In the genomic region with DNA sequence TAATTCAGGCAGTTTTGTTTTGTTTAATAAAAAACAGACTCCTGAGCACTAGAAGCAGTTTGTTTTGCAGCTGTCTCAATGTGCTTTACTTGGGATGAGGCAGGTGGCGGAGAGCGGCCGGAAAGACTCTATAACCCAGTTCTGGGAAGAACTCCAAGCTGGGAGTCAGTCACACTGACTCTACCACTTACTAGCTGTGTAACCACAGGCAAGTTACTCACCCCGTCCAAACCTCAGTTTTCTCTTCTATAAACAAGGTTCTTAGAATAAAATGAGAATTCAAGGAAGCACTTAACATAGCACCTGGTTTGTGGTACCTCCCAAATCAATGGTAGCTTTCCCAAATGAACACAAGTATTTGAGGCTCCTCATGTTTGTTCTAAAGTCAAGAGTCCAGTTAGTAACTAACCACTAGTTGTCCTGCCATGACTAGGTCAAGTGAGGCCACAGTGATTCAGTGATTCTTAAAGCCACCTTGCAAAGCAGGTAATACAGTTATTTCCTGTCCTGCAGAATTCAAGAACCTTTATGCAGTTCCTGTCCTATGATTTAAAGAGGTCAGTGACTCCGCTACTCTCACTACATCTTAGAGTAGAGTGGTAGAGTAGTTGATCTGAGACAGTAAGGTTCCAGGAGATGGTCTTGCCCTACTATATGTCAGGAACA, we compare ENCODE assay signal across 1 cellular context.
TF ChIP-seq lines count a peak whose summit lies in the region.

No MANE protein-coding gene starts in this region.

TF ChIP-seq in IMR-90, 13 proteins besides CTCF, POLR2A, EP300 and RAD21:
- TF ChIP-seq MAFK (IDR thresholded peaks at IDR 0.05; ENCODE audit: low read depth, low read length) (no peak), FOS (IDR thresholded peaks at IDR 0.05; ENCODE audit: low read depth, low read length) (no peak), MXI1 (IDR thresholded peaks at IDR 0.05; ENCODE audit: borderline replicate concordance, low read depth, low read length) (no peak), NFE2L2 (IDR thresholded peaks at IDR 0.05; ENCODE audit: low read depth, low read length) (no peak), RFX5 (IDR thresholded peaks at IDR 0.05; ENCODE audit: low read depth, low read length) (no peak), SMC3 (IDR thresholded peaks at IDR 0.05; ENCODE audit: low read depth, low read length) (no peak), RCOR1 (IDR thresholded peaks at IDR 0.05; ENCODE audit: insufficient replicate concordance, low read length) (no peak), BHLHE40 (IDR thresholded peaks at IDR 0.05; ENCODE audit: low read depth, low read length) (no peak), MAZ (IDR thresholded peaks at IDR 0.05; ENCODE audit: borderline replicate concordance, low read depth, low read length) (no peak), USF2 (IDR thresholded peaks at IDR 0.05; ENCODE audit: low read depth, low read length) (no peak)
- TF ChIP-seq, protein P1, sequence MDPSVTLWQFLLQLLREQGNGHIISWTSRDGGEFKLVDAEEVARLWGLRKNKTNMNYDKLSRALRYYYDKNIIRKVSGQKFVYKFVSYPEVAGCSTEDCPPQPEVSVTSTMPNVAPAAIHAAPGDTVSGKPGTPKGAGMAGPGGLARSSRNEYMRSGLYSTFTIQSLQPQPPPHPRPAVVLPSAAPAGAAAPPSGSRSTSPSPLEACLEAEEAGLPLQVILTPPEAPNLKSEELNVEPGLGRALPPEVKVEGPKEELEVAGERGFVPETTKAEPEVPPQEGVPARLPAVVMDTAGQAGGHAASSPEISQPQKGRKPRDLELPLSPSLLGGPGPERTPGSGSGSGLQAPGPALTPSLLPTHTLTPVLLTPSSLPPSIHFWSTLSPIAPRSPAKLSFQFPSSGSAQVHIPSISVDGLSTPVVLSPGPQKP (IDR thresholded peaks at IDR 0.05; ENCODE audit: borderline replicate concordance, low read depth, low read length), result no peak
TF ChIP-seq in IMR-90: peak in this region for 0.
